ENCODE assay signal across 10 cellular contexts in genomic region chr4:150038335-150039076, GRCh38. TPM values are rescaled to one million over a fixed set of nuclear protein-coding genes. Genes with fewer than 3 reads are reported as not detected.
DNase-seq lines count a peak whose midpoint lies in the region; ATAC-seq and TF ChIP-seq lines count a peak whose summit lies in the region.
"Had no signal": no experiment of that assay in that cellular context is flagged by ENCODE, and none has a peak within 500 bp of the region (broad histone marks: within the 10 kb centered on the region; RNA-seq: fewer than 3 reads in every experiment).

No MANE protein-coding gene starts in this region.

- no peaks in the 10 kb centered on the region for H3K79me2 ChIP-seq in Karpas-422 (ENCODE audit: low read length)

- no peak overlapping the region for H3K4me3 Mint-ChIP-seq in progenitor cell of endocrine pancreas (ENCODE audit: low read depth)
- H3K4me3 Mint-ChIP-seq: nephron had no signal

- no peak overlapping the region for H3K27ac ChIP-seq in Karpas-422 (ENCODE audit: low read length)
- H3K27ac ChIP-seq: BLaER1 had no signal

- peaks cover 34% of the 10 kb centered on the region for H3K27me3 Mint-ChIP-seq in progenitor cell of endocrine pancreas

- DNase-seq in GM13976 (ENCODE audit: low spot score) (peak; percentile 20), Karpas-422 (peak; percentile 63), foreskin melanocyte (no peak), activated gamma-delta T cell (lab: John Stamatoyannopoulos, UW) (no peak), progenitor cell of endocrine pancreas (ENCODE audit: low spot score, unreplicated experiment) (no peak)
- DNase-seq in stimulated activated CD4-positive, alpha-beta T cell treated with anti-CD3 and anti-CD28 coated beads, Interleukin-12 subunit alpha, Interleukin-12 subunit beta, amount 100 ng/mL, for 4 hours: no peak

- in situ Hi-C loops in GM13976 (cut with MboI; ENCODE audit: low sequenced_read_pairs, unreplicated experiment): no loop called here

- peaks cover 12% of the 10 kb centered on the region for H3K9me3 Mint-ChIP-seq in progenitor cell of endocrine pancreas (ENCODE audit: low read depth)

- peaks cover 28% of the 10 kb centered on the region for H3K4me1 ChIP-seq in Karpas-422 (ENCODE audit: low read length)
- H3K4me1 ChIP-seq: BLaER1 had no signal

- no peak overlapping the region for H3K27ac Mint-ChIP-seq in progenitor cell of endocrine pancreas
- H3K27ac Mint-ChIP-seq: nephron had no signal

- ATAC-seq in GM19463 (IDR thresholded peaks at IDR 0.05; ENCODE audit: unreplicated experiment) (peak; percentile 90), HG02970 (IDR thresholded peaks at IDR 0.05; ENCODE audit: low FRiP score, unreplicated experiment) (peak; percentile 81)

- H3K9me2 ChIP-seq in Karpas-422 (replicated peaks; ENCODE audit: insufficient read depth, low read length): no peaks in the 10 kb centered on the region

- TF ChIP-seq CTCF in GM13976 (IDR thresholded peaks at IDR 0.05; ENCODE audit: borderline replicate concordance, control extremely low read depth, extremely low read depth, insufficient read depth, missing control alignments): no peak
- no peak for TF ChIP-seq CTCF in progenitor cell of endocrine pancreas (IDR thresholded peaks at IDR 0.05; ENCODE audit: unreplicated experiment)

- no peaks in the 10 kb centered on the region for H4K20me1 ChIP-seq in Karpas-422 (ENCODE audit: insufficient read depth, low read depth, low read length)
- H4K20me1 ChIP-seq: BLaER1 had no signal

- H3K9ac ChIP-seq in Karpas-422 (ENCODE audit: low read length): no peak overlapping the region
- H3K9ac ChIP-seq: BLaER1 had no signal

- no peaks in the 10 kb centered on the region for H3K36me3 ChIP-seq in Karpas-422 (ENCODE audit: insufficient read depth, low read length)
- H3K36me3 ChIP-seq: BLaER1 had no signal

- no peak overlapping the region for H3K4me3 ChIP-seq in Karpas-422 (ENCODE audit: low read length)
- H3K4me3 ChIP-seq: BLaER1 had no signal

- H3K27me3 ChIP-seq in Karpas-422 (ENCODE audit: low read length): 0 out of 2 replicates have a peak, but pooled peaks cover 3% of the 10 kb centered on the region
- H3K27me3 ChIP-seq: BLaER1 had no signal

- H3K4me1 Mint-ChIP-seq in progenitor cell of endocrine pancreas (ENCODE audit: low read depth): no peaks in the 10 kb centered on the region

- no peaks in the 10 kb centered on the region for H3K36me3 Mint-ChIP-seq in progenitor cell of endocrine pancreas (ENCODE audit: insufficient read depth)

- peak overlapping the region; percentile 40 for H3K4me2 ChIP-seq in Karpas-422 (ENCODE audit: low read depth, low read length, poor library complexity, severe bottlenecking)
- H3K4me2 ChIP-seq: BLaER1 had no signal

- H2AFZ ChIP-seq in Karpas-422 (ENCODE audit: low read length): no peak overlapping the region

- H3K9me3 ChIP-seq in Karpas-422 (ENCODE audit: low read length): no peaks in the 10 kb centered on the region

RNA-seq across cellular contexts. Expression of gene DCLK2, which starts 39.7 kb away (rescaled TPM):
- total RNA-seq in Karpas-422 (2014; rRNA removed; shearing (Covaris generic); ENCODE audit: low replicate concordance): not detected in 2 replicates
- total RNA-seq in progenitor cell of endocrine pancreas: 6.9 and 7.2 TPM in 2 replicates

Comparison
In these comparisons a context has a peak if more than half of its experiments do, and no peak if none do; other contexts are left out.
1. DNase-seq: peak in GM13976 (single experiment) and Karpas-422 (single experiment); none in stimulated activated CD4-positive, alpha-beta T cell treated with anti-CD3 and anti-CD28 coated beads, Interleukin-12 subunit alpha, Interleukin-12 subunit beta, amount 100 ng/mL, for 4 hours (single experiment), foreskin melanocyte (single experiment), activated gamma-delta T cell (single experiment) and progenitor cell of endocrine pancreas (single experiment).